17 cellular contexts compared by ENCODE assay signal in the genomic region with DNA sequence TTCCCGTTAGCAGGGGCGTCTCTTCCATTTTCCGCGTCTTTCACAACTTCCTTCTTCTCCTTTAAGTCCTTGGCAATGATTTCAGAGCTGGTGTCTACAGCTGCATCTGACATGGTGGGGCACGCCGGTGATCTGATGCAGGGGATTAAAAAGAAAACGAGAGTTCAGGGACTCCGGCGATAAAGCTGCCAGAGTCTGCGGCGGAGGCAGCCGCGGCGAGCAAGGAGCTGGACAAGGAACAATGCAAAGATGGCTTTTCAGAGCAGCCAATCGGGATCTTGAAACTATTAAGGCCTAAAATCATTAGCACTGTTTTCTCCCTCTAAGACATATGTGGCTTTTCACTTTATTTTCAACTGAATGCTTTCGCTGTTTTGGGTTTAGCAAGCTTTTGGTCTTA. TPM values are rescaled to one million over a fixed set of nuclear protein-coding genes. Genes with fewer than 3 reads are reported as not detected.
"Had no signal": no experiment of that assay in that cellular context is flagged by ENCODE, and none has a peak within 500 bp of the region (broad histone marks: within the 10 kb centered on the region; RNA-seq: fewer than 3 reads in every experiment).

No MANE protein-coding gene starts in this region.

RNA-seq across cellular contexts. Expression of gene NUTM2F, which starts 19.0 kb away (rescaled TPM):
- total RNA-seq: kidney epithelial cell; left ventricle myocardium inferior; lower leg skin; lung; mesenteric fat pad; mucosa of descending colon; myocyte; naive thymus-derived CD4-positive, alpha-beta T cell; natural killer cell treated with Interleukin-12 subunit alpha and Interleukin-12 subunit beta and Interleukin-15 and Interleukin-18, amount 100 ng/mL, for 72 hours; osteoblast; posterior vena cava; psoas muscle; right atrium auricular region; skeletal muscle tissue; temporal lobe; ureter; uterus had no signal
